Comparison of ENCODE assay signal across 21 cellular contexts in genomic region chr9:3118081-3118480, GRCh38.
DNase-seq lines count a peak whose midpoint lies in the region; ATAC-seq, FAIRE-seq and TF ChIP-seq lines count a peak whose summit lies in the region.
"Had no signal": no experiment of that assay in that cellular context is flagged by ENCODE, and none has a peak within 500 bp of the region (broad histone marks: within the 10 kb centered on the region; RNA-seq: fewer than 3 reads in every experiment).

No MANE protein-coding gene starts in this region.

- H3K4me1 Mint-ChIP-seq in CD4-positive, alpha-beta T cell (ENCODE audit: low read depth) = no peaks in the 10 kb centered on the region
- H3K4me1 Mint-ChIP-seq: H9 had no signal

- H3K4me3 Mint-ChIP-seq in CD4-positive, alpha-beta T cell = no peak overlapping the region
- H3K4me3 Mint-ChIP-seq: CD8-positive, alpha-beta T cell; H9 had no signal

- H2AFZ ChIP-seq in HepG2 (ENCODE audit: low read length) (no peak overlapping the region), GM12878 (ENCODE audit: control insufficient read depth, low read depth, low read length) (no peak overlapping the region)

- H3K27me3 Mint-ChIP-seq in CD4-positive, alpha-beta T cell = no peaks in the 10 kb centered on the region

- no peak for TF ChIP-seq RAD21 in HepG2 (CRISPR knock-in tag; IDR thresholded peaks at IDR 0.05)
- no peak for TF ChIP-seq RAD21 in GM12878 (IDR thresholded peaks at IDR 0.05; ENCODE audit: insufficient read depth, low read depth, low read length)

- H3K27ac ChIP-seq in HepG2 (ENCODE audit: extremely low read length, insufficient read depth, low read length) (no peak overlapping the region), right lobe of liver (no peak overlapping the region), GM12878 (ENCODE audit: control insufficient read depth, insufficient read depth) (no peak overlapping the region), foreskin keratinocyte (no peak overlapping the region)
- H3K27ac ChIP-seq in CD4-positive, alpha-beta T cell (ENCODE audit: low read depth, low read length) = no peak overlapping the region
- H3K27ac ChIP-seq: C4-2B had no signal

- H3K9me3 ChIP-seq in HepG2 (ENCODE audit: low read length) (peaks cover 6% of the 10 kb centered on the region), right lobe of liver (no peaks in the 10 kb centered on the region), GM12878 (replicated peaks; ENCODE audit: control insufficient read depth, insufficient read depth, low read length) (no peaks in the 10 kb centered on the region)
- H3K9me3 ChIP-seq in CD4-positive, alpha-beta T cell (ENCODE audit: control insufficient read depth, low read length) = no peaks in the 10 kb centered on the region
- H3K9me3 ChIP-seq: BE2C had no signal

- H3K36me3 ChIP-seq in HepG2 (replicated peaks in 1 of 2; ENCODE audit: control insufficient read depth in 1 of 2, insufficient read depth in 2 of 2, low read length in 2 of 2) (no peaks in the 10 kb centered on the region), right lobe of liver (no peaks in the 10 kb centered on the region), GM12878 (ENCODE audit: control insufficient read depth in 2 of 2, insufficient read depth in 2 of 2, low read length in 1 of 2) (no peaks in the 10 kb centered on the region)
- H3K36me3 ChIP-seq: BE2C had no signal

- SMC1A ChIA-PET in GM12878 (lab: Charles Lee; ENCODE audit: uncharacterized antibody, unreplicated experiment) = no interaction called here

- H3K27ac Mint-ChIP-seq in CD4-positive, alpha-beta T cell = no peak overlapping the region
- H3K27ac Mint-ChIP-seq: CD8-positive, alpha-beta T cell; H9 had no signal

- TF ChIP-seq CTCF in HepG2 (CRISPR knock-in tag; IDR thresholded peaks at IDR 0.05) (no peak), right lobe of liver (IDR thresholded peaks at IDR 0.05) (no peak), GM12878 (IDR thresholded peaks at IDR 0.05 in 2 of 3, conservative IDR thresholded peaks at IDR 0.05 in 1 of 3; ENCODE audit: control insufficient read depth in 2 of 3, extremely low read depth in 1 of 3, insufficient read depth in 1 of 3, low read depth in 3 of 3, low read length in 3 of 3) (no peak), foreskin keratinocyte (conservative IDR thresholded peaks at IDR 0.05) (no peak)
- no peak for TF ChIP-seq CTCF in CD4-positive, alpha-beta T cell (IDR thresholded peaks at IDR 0.05)

- RAD21 ChIA-PET in GM12878 (lab: Charles Lee; ENCODE audit: unreplicated experiment) = no interaction called here

- FAIRE-seq in HepG2 (lab: Jason Lieb, UNC) (no peak), GM12878 (lab: Jason Lieb, UNC) (no peak)
- FAIRE-seq: A204.1, D721Med, GM12892, GM19239 had no signal

- no peaks in the 10 kb centered on the region for H3K79me2 ChIP-seq in HepG2 (ENCODE audit: insufficient read depth, low read length)
- H3K79me2 ChIP-seq in GM12878 (ENCODE audit: control insufficient read depth, insufficient read depth, low read length) = no peaks in the 10 kb centered on the region

- H3K4me3 ChIP-seq in HepG2 (replicated peaks in 1 of 3; ENCODE audit: insufficient read depth in 1 of 3, low read depth in 2 of 3, low read length in 3 of 3) (no peak overlapping the region), right lobe of liver (no peak overlapping the region), GM12878 (no peak overlapping the region)

- DNase-seq in HepG2 (ENCODE audit: low spot score) (no peak), right lobe of liver (no peak), GM12878 (ENCODE audit: low read depth, low spot score) (no peak), foreskin keratinocyte (peak in 1 of 2 donors; percentile 32), cerebellar nuclear complex (lab: John Stamatoyannopoulos, UW) (no peak), epidermal melanocyte (ENCODE audit: insufficient read length, low spot score) (no peak)
- no peak for DNase-seq in CD4-positive, alpha-beta T cell
- DNase-seq: BE2C; CD8-positive, alpha-beta T cell; COR-L47; DMS153; DMS79 treated with DMSO at 0.1 percent for 48 hours; EL; GOT3; H9; IMR-90 had no signal

- CTCF ChIA-PET in HepG2 (lab: Yijun Ruan, JAX; ENCODE audit: low intra/inter-chr PET ratio, low total read pairs) = no interaction called here
- CTCF ChIA-PET in GM12878 (lab: Yijun Ruan, JAX) = no interaction called here
- CTCF ChIA-PET in CD4-positive, alpha-beta T cell (lab: Charles Lee) = no interaction called here

- TF ChIP-seq EP300 in HepG2 (IDR thresholded peaks at IDR 0.05; ENCODE audit: low read depth in 2 of 2, low read length in 2 of 2) (no peak), HepG2 (CRISPR knock-in tag; IDR thresholded peaks at IDR 0.05; ENCODE audit: borderline replicate concordance) (no peak), GM12878 (IDR thresholded peaks at IDR 0.05; ENCODE audit: borderline replicate concordance in 1 of 2, control insufficient read depth in 1 of 2, low read depth in 2 of 2, low read length in 2 of 2) (no peak)

- H4K20me1 ChIP-seq in HepG2 (ENCODE audit: insufficient read depth, low read length) = no peaks in the 10 kb centered on the region
- H4K20me1 ChIP-seq in GM12878 (ENCODE audit: control insufficient read depth, insufficient read depth) = no peaks in the 10 kb centered on the region

- BruUV-seq in HepG2 (replicated peaks; lab: Mats Ljungman, UMichigan) = no TSS peak
- BruUV-seq in GM12878 (replicated peaks; lab: Mats Ljungman, UMichigan) = no TSS peak

- TF ChIP-seq POLR2A in HepG2 (IDR thresholded peaks at IDR 0.05; ENCODE audit: insufficient read depth in 1 of 2, low read depth in 2 of 2, low read length in 2 of 2) (no peak), right lobe of liver (IDR thresholded peaks at IDR 0.05) (no peak), GM12878 (IDR thresholded peaks at IDR 0.05; ENCODE audit: low read depth, low read length) (no peak)

- H3K4me1 ChIP-seq in HepG2 (ENCODE audit: insufficient read depth, low read length) = no peaks in the 10 kb centered on the region
- H3K4me1 ChIP-seq in right lobe of liver = no peaks in the 10 kb centered on the region
- no peaks in the 10 kb centered on the region for H3K4me1 ChIP-seq in GM12878 (ENCODE audit: control insufficient read depth, insufficient read depth, low read length)
- H3K4me1 ChIP-seq in foreskin keratinocyte = no peaks in the 10 kb centered on the region
- H3K4me1 ChIP-seq: BE2C had no signal

- H3K27me3 ChIP-seq in HepG2 (ENCODE audit: control insufficient read depth in 1 of 2, insufficient read depth in 2 of 2, low read length in 2 of 2) = no peaks in the 10 kb centered on the region
- H3K27me3 ChIP-seq in right lobe of liver = no peaks in the 10 kb centered on the region
- no peaks in the 10 kb centered on the region for H3K27me3 ChIP-seq in GM12878 (replicated peaks in 1 of 2; ENCODE audit: control insufficient read depth in 2 of 2, insufficient read depth in 2 of 2, low read length in 1 of 2)
- H3K27me3 ChIP-seq in foreskin keratinocyte = no peaks in the 10 kb centered on the region
- H3K27me3 ChIP-seq in CD4-positive, alpha-beta T cell (ENCODE audit: control insufficient read depth, insufficient read depth, low read length) = no peaks in the 10 kb centered on the region
- H3K27me3 ChIP-seq: BE2C had no signal

- H3K4me2 ChIP-seq in HepG2 (ENCODE audit: low read depth, low read length) (no peak overlapping the region), GM12878 (ENCODE audit: control insufficient read depth, insufficient read depth) (no peak overlapping the region)

- peaks cover 13% of the 10 kb centered on the region for H3K9me3 Mint-ChIP-seq in CD4-positive, alpha-beta T cell

- intact Hi-C loops in HepG2 (cut with micrococcal nuclease; ENCODE audit: unreplicated experiment) (no loop called here), right lobe of liver (cut with DNase I) (no loop called here), GM12878 (cut with micrococcal nuclease; ENCODE audit: unreplicated experiment) (no loop called here)
- intact Hi-C loops in CD4-positive, alpha-beta T cell (cut with DNase I, micrococcal nuclease) = no loop called here

- POLR2A ChIA-PET in HepG2 (lab: Yijun Ruan, JAX) (no interaction called here), GM12878 (lab: Charles Lee) (no interaction called here)
- POLR2A ChIA-PET in CD4-positive, alpha-beta T cell (lab: Charles Lee) = no interaction called here

- ATAC-seq in HepG2 = no peak
- ATAC-seq in right lobe of liver = no peak
- no peak for ATAC-seq in GM12878
- ATAC-seq in foreskin keratinocyte = peak; percentile 63
- no peak for ATAC-seq in CD4-positive, alpha-beta T cell (ENCODE audit: poor library complexity)
- ATAC-seq: CD8-positive, alpha-beta T cell had no signal

- H3K9ac ChIP-seq in HepG2 (ENCODE audit: insufficient read depth, low read depth, low read length) (no peak overlapping the region), GM12878 (ENCODE audit: control insufficient read depth, insufficient read depth, low read length) (no peak overlapping the region)

- in situ Hi-C loops in HepG2 (cut with HindIII; ENCODE audit: extremely low pct_ligation_motif_present, low pct_unique_long_range_greater_than_20kb) (no loop called here), GM12878 (cut with MboI) (no loop called here)

- no peaks in the 10 kb centered on the region for H3K36me3 Mint-ChIP-seq in CD4-positive, alpha-beta T cell (ENCODE audit: low read depth)
- H3K36me3 Mint-ChIP-seq: CD8-positive, alpha-beta T cell had no signal

TF ChIP-seq in HepG2, 621 proteins besides CTCF, POLR2A, EP300 and RAD21 (continues in another document):
- TF ChIP-seq ASH2L (IDR thresholded peaks at IDR 0.05; ENCODE audit: insufficient read length, low read depth, low read length) (no peak), NR2F6 (IDR thresholded peaks at IDR 0.05) (no peak), NR2F6 (CRISPR knock-in tag; IDR thresholded peaks at IDR 0.05) (no peak), SOX13 (IDR thresholded peaks at IDR 0.05) (no peak), SOX13 (CRISPR knock-in tag; conservative IDR thresholded peaks at IDR 0.05 in 1 of 2, IDR thresholded peaks at IDR 0.05 in 1 of 2) (no peak), ATF7 (IDR thresholded peaks at IDR 0.05) (peak; percentile 88), ATF7 (CRISPR knock-in tag; IDR thresholded peaks at IDR 0.05) (no peak)

TF ChIP-seq in GM12878, 131 proteins besides CTCF, POLR2A, EP300 and RAD21 (continues in another document):
- TF ChIP-seq ASH2L (IDR thresholded peaks at IDR 0.05; ENCODE audit: borderline replicate concordance, low read depth) (no peak), ELK1 (IDR thresholded peaks at IDR 0.05; ENCODE audit: low read depth, low read length) (no peak), ATF7 (IDR thresholded peaks at IDR 0.05; ENCODE audit: low read depth) (0 out of 2 replicates have a peak, but pooled peaks have one; percentile 15), MYC (IDR thresholded peaks at IDR 0.05; ENCODE audit: insufficient read depth, insufficient read length, insufficient replicate concordance, low read length, severe bottlenecking) (no peak)
